17 cellular contexts compared by ENCODE assay signal in the genomic region with DNA sequence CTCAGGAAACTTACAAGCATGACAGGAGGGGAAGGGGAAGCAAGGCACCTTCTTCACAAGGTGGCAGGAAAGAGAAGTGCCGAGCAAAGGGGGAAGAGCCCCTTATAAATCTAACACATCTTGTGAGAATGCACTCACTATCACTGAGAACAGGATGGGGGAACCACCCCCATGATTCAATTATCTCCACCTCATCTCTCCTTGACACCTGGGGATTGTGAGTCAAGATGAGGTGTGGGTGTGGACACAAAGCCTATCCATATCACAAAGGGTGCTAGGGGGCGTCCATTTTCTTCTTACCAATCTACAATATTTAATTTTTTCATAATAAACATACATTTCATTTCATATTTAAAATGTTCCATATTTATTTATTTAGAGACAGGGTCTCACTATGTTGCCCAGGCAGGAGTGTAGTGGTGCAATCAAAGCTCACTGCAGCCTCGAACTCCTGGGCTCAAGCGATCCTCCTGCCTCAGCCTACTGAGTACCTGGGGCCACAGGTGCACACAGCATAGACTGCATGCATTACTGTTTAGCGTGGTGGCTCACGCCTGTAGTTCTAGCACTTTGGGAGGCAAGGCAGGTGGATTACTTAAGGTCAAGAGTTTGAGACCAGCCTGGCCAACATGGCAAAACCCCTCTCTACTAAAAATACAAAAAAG. TPM values are rescaled to one million over a fixed set of nuclear protein-coding genes. Genes with fewer than 3 reads are reported as not detected.
DNase-seq lines count a peak whose midpoint lies in the region; ATAC-seq and TF ChIP-seq lines count a peak whose summit lies in the region.
"Had no signal": no experiment of that assay in that cellular context is flagged by ENCODE, and none has a peak within 500 bp of the region (broad histone marks: within the 10 kb centered on the region; RNA-seq: fewer than 3 reads in every experiment).

No MANE protein-coding gene starts in this region.

- peak; percentile 20 for DNase-seq in MCF 10A (ENCODE audit: unreplicated experiment)
- no peak for DNase-seq in breast epithelium (ENCODE audit: low spot score in 2 of 2)
- no peak for DNase-seq in PC-9
- no peak for DNase-seq in endodermal cell
- peak; percentile 41 for DNase-seq in stimulated activated CD8-positive, alpha-beta memory T cell treated with anti-CD3 and anti-CD28 coated beads, Interleukin-4, amount 100 ng/mL, for 48 hours
- DNase-seq in coronary artery (ENCODE audit: low spot score): no peak
- DNase-seq in H7: no peak
- DNase-seq: body of pancreas; effector memory CD4-positive, alpha-beta T cell; left ventricle myocardium inferior; MG63; NCI-H2029 treated with DMSO at 0.1 percent for 48 hours; NCI-H526; Peyer's patch had no signal

- no peaks in the 10 kb centered on the region for H3K9me3 ChIP-seq in breast epithelium
- H3K9me3 ChIP-seq in PC-9 (ENCODE audit: insufficient read depth, low read depth): no peaks in the 10 kb centered on the region
- no peaks in the 10 kb centered on the region for H3K9me3 ChIP-seq in endodermal cell (ENCODE audit: control insufficient read depth, low read length)
- H3K9me3 ChIP-seq in gastroesophageal sphincter: no peaks in the 10 kb centered on the region
- H3K9me3 ChIP-seq: body of pancreas, left ventricle myocardium inferior, MG63, Peyer's patch, right atrium auricular region, vagina had no signal

- H3K27me3 ChIP-seq in breast epithelium (no peaks in the 10 kb centered on the region), PC-9 (ENCODE audit: insufficient read depth, low read depth) (no peaks in the 10 kb centered on the region), endodermal cell (ENCODE audit: control insufficient read depth, insufficient read depth, low read length, poor library complexity, severe bottlenecking) (no peaks in the 10 kb centered on the region), gastroesophageal sphincter (no peaks in the 10 kb centered on the region), H7 (ENCODE audit: control insufficient read depth, insufficient read depth, low read length) (no peaks in the 10 kb centered on the region)
- H3K27me3 ChIP-seq: body of pancreas, MG63, Peyer's patch, right atrium auricular region, vagina had no signal

- no peak for TF ChIP-seq EP300 in gastroesophageal sphincter (IDR thresholded peaks at IDR 0.05)

- TF ChIP-seq POLR2A in breast epithelium (IDR thresholded peaks at IDR 0.05) (no peak), gastroesophageal sphincter (IDR thresholded peaks at IDR 0.05) (no peak)

- no peaks in the 10 kb centered on the region for H3K36me3 ChIP-seq in breast epithelium
- no peaks in the 10 kb centered on the region for H3K36me3 ChIP-seq in PC-9 (ENCODE audit: low read depth)
- H3K36me3 ChIP-seq in endodermal cell (ENCODE audit: control insufficient read depth, insufficient read depth, low read length): peaks cover 74% of the 10 kb centered on the region
- peaks cover 0 to 96% of the 10 kb centered on the region in 2 donors for H3K36me3 ChIP-seq in gastroesophageal sphincter
- peaks cover 23% of the 10 kb centered on the region for H3K36me3 ChIP-seq in H7 (replicated peaks; ENCODE audit: control insufficient read depth, insufficient read depth, low read length)

- H3K36me3 Mint-ChIP-seq in MCF 10A (ENCODE audit: insufficient read depth, unreplicated experiment) (peaks cover 33% of the 10 kb centered on the region), endodermal cell (ENCODE audit: low read depth) (peaks cover 77% of the 10 kb centered on the region)

- no peaks in the 10 kb centered on the region for H3K9me2 ChIP-seq in PC-9 (ENCODE audit: insufficient read depth)

- BruUV-seq in MCF 10A (replicated peaks; lab: Mats Ljungman, UMichigan): no TSS peak
- BruUV-seq in PC-9 (replicated peaks; lab: Mats Ljungman, UMichigan): no TSS peak

- peaks cover 22% of the 10 kb centered on the region; the same call in 1 of the 2 replicates for H3K79me2 ChIP-seq in PC-9 (ENCODE audit: low read depth)

- H3K27ac Mint-ChIP-seq in MCF 10A (ENCODE audit: low read depth, unreplicated experiment): peak overlapping the region; percentile 71
- H3K27ac Mint-ChIP-seq in endodermal cell: peak overlapping the region; percentile 82

- H3K4me3 Mint-ChIP-seq in MCF 10A (ENCODE audit: unreplicated experiment): no peak overlapping the region
- H3K4me3 Mint-ChIP-seq in endodermal cell: no peak overlapping the region

- whole genome bisulfite sequencing in endodermal cell (ENCODE audit: insufficient coverage in 1 of 2, insufficient read length in 1 of 2), 2 experiments: 96 to 100% methylated on average over 4 to 5 of the region's 6 CpGs
- 84 to 100% methylated on average over 4 to 6 of the region's 6 CpGs for WGBS in gastroesophageal sphincter (ENCODE audit: low coverage in 1 of 2), 2 donors

- POLR2A ChIA-PET in MCF 10A (lab: Yijun Ruan, JAX): interaction anchor here (1.5 to 3.3 kb wide), 4 partner anchors 12 to 67 kb away, joined by 4 to 41 read pairs (median 9); a partner anchor contains a TSS
- POLR2A ChIA-PET in PC-9 (lab: Charles Lee; ENCODE audit: unreplicated experiment): interaction anchor here (0.6 to 0.7 kb wide), 2 partner anchors 62 to 564 kb away, joined by 3 read pairs; no protein-coding TSS in a partner anchor

- H3K27ac ChIP-seq in breast epithelium (no peak overlapping the region), PC-9 (peak overlapping the region; percentile 64), endodermal cell (ENCODE audit: low read depth, low read length) (no peak overlapping the region), coronary artery (no peak overlapping the region), gastroesophageal sphincter (no peak overlapping the region)
- H3K27ac ChIP-seq: body of pancreas, left ventricle myocardium inferior, Peyer's patch, vagina had no signal

- peaks cover 30% of the 10 kb centered on the region for H3F3A ChIP-seq in PC-9 (ENCODE audit: insufficient read depth, low read depth)

- 0 out of 2 replicates have a peak overlapping the region, but pooled peaks have one; percentile 68 for H3K4me2 ChIP-seq in PC-9

- no peaks in the 10 kb centered on the region for H3K4me1 ChIP-seq in breast epithelium
- H3K4me1 ChIP-seq in PC-9 (replicated peaks; ENCODE audit: insufficient read depth): peaks cover 33% of the 10 kb centered on the region
- no peaks in the 10 kb centered on the region for H3K4me1 ChIP-seq in endodermal cell (ENCODE audit: control insufficient read depth, insufficient read depth, low read length)
- peaks cover 0 to 16% (median 5%) of the 10 kb centered on the region in 3 donors for H3K4me1 ChIP-seq in gastroesophageal sphincter
- H3K4me1 ChIP-seq: Peyer's patch had no signal

- no peaks in the 10 kb centered on the region for H3K9me3 Mint-ChIP-seq in MCF 10A (ENCODE audit: unreplicated experiment)
- no peaks in the 10 kb centered on the region for H3K9me3 Mint-ChIP-seq in endodermal cell

- H2AFZ ChIP-seq in PC-9: no peak overlapping the region

- intact Hi-C loops in MCF 10A (cut with micrococcal nuclease): no loop called here
- intact Hi-C loops in breast epithelium (cut with DNase I; ENCODE audit: low total_unique reads): no loop called here
- intact Hi-C loops in PC-9 (cut with micrococcal nuclease; ENCODE audit: unreplicated experiment): no loop called here

- CTCF ChIA-PET in MCF 10A (lab: Yijun Ruan, JAX) (interaction anchor here (0.6 to 4.8 kb wide), 5 partner anchors 22 to 206 kb away, joined by 3 to 29 read pairs (median 5); no protein-coding TSS in a partner anchor), PC-9 (lab: Charles Lee) (no interaction called here)

- H4K20me1 ChIP-seq in PC-9 (ENCODE audit: insufficient read depth): peaks cover 14% of the 10 kb centered on the region

- H3K4me3 ChIP-seq in breast epithelium (no peak overlapping the region), PC-9 (no peak overlapping the region), endodermal cell (ENCODE audit: low read length) (no peak overlapping the region), coronary artery (no peak overlapping the region), gastroesophageal sphincter (no peak overlapping the region), H7 (ENCODE audit: insufficient read depth, low read depth, low read length) (no peak overlapping the region)
- H3K4me3 ChIP-seq: body of pancreas, left ventricle myocardium inferior, MG63, Peyer's patch, right atrium auricular region, vagina had no signal

- H3K27me3 Mint-ChIP-seq in MCF 10A (ENCODE audit: insufficient read depth, unreplicated experiment): no peaks in the 10 kb centered on the region
- no peaks in the 10 kb centered on the region for H3K27me3 Mint-ChIP-seq in endodermal cell (ENCODE audit: insufficient read depth)

- ATAC-seq in gastroesophageal sphincter: no peak
- ATAC-seq: body of pancreas had no signal

- H3K9ac ChIP-seq in endodermal cell (ENCODE audit: extremely low read depth, low read length, poor library complexity, severe bottlenecking): no peak overlapping the region

- H3K4me1 Mint-ChIP-seq in MCF 10A (ENCODE audit: insufficient read depth, unreplicated experiment) (peaks cover 44% of the 10 kb centered on the region), endodermal cell (peaks cover 14% of the 10 kb centered on the region)

- TF ChIP-seq CTCF in MCF 10A (IDR thresholded peaks at IDR 0.05; ENCODE audit: unreplicated experiment): no peak
- no peak for TF ChIP-seq CTCF in breast epithelium (IDR thresholded peaks at IDR 0.05)
- TF ChIP-seq CTCF in PC-9 (conservative IDR thresholded peaks at IDR 0.05): no peak
- no peak for TF ChIP-seq CTCF in endodermal cell (conservative IDR thresholded peaks at IDR 0.05)
- no peak for TF ChIP-seq CTCF in coronary artery (IDR thresholded peaks at IDR 0.05)
- no peak for TF ChIP-seq CTCF in gastroesophageal sphincter (IDR thresholded peaks at IDR 0.05)

RNA-seq across cellular contexts. Expression of a gene that starts 26.5 kb away (rescaled TPM):
- total RNA-seq in MCF 10A (2022) (23.4 and 32.5 TPM in 2 replicates), breast epithelium (10 to 100 TPM; 13.0 to 23.1 (median 20.6) TPM), PC-9 (2021) (34.0 and 43.8 TPM in 2 replicates), endodermal cell (10 to 100 TPM; 34.5 to 39.5 TPM), gastroesophageal sphincter (10 to 100 TPM; 14.6 to 32.1 (median 20.7) TPM)
- 25.9 TPM for polyA plus RNA-seq in endodermal cell (2013, experiment 1 of 2)
- polyA plus RNA-seq in endodermal cell (2013, experiment 2 of 2): 24.1 TPM
- 40.4 and 46.6 TPM in 2 replicates for total RNA-seq in H7 (2014; rRNA removed; shearing (Covaris generic))

RNA-seq across cellular contexts. Expression of a gene that starts 50.5 kb away (rescaled TPM):
- total RNA-seq in MCF 10A (2022): 0.37 TPM in 1 of 2 replicates, not detected in the other
- total RNA-seq in breast epithelium: 1 to 10 TPM in 2 of 3 donors, under 1 TPM in 1; 0.48 to 3.2 (median 1.6) TPM
- 4.3 and 11.5 TPM in 2 replicates for total RNA-seq in PC-9 (2021)
- 1 to 10 TPM; 1.0 to 1.8 TPM for total RNA-seq in endodermal cell
- 0.50 TPM for polyA plus RNA-seq in endodermal cell (2013, experiment 1 of 2)
- 0.46 TPM for polyA plus RNA-seq in endodermal cell (2013, experiment 2 of 2)
- 1 to 10 TPM in 2 of 4 donors, under 1 TPM in 2; 0.49 to 2.1 (median 1.0) TPM for total RNA-seq in gastroesophageal sphincter
- total RNA-seq in H7 (2014; rRNA removed; shearing (Covaris generic)): 0.33 TPM in 1 of 2 replicates, not detected in the other

RNA-seq across cellular contexts. Expression of a gene that starts 58.2 kb away (rescaled TPM):
- total RNA-seq in MCF 10A (2022) (83.9 and 95.1 TPM in 2 replicates), breast epithelium (10 to 100 TPM; 56.0 to 69.0 (median 57.8) TPM), PC-9 (2021) (154 and 208 TPM in 2 replicates), endodermal cell (100 to 1,000 TPM; 113 to 118 TPM), gastroesophageal sphincter (10 to 100 TPM; 49.5 to 83.8 (median 58.0) TPM)
- polyA plus RNA-seq in endodermal cell (2013, experiment 1 of 2): 54.9 TPM
- polyA plus RNA-seq in endodermal cell (2013, experiment 2 of 2): 52.0 TPM
- total RNA-seq in H7 (2014; rRNA removed; shearing (Covaris generic)): 64.5 and 77.1 TPM in 2 replicates

RNA-seq across cellular contexts. Expression of a gene that starts 58.3 kb away (rescaled TPM):
- total RNA-seq in MCF 10A (2022) (1.8 and 2.1 TPM in 2 replicates), breast epithelium (1 to 10 TPM in 2 of 3 donors, under 1 TPM in 1; 0.80 to 3.5 (median 2.6) TPM), PC-9 (2021) (8.6 and 15.0 TPM in 2 replicates), endodermal cell (1 to 10 TPM; 1.3 to 1.8 TPM), gastroesophageal sphincter (under 1 TPM in 3 of 4 donors, not detected in 1; 0.27 to 0.89 (median 0.30) TPM)
- 1.8 TPM for polyA plus RNA-seq in endodermal cell (2013, experiment 1 of 2)
- polyA plus RNA-seq in endodermal cell (2013, experiment 2 of 2): 1.5 TPM
- total RNA-seq in H7 (2014; rRNA removed; shearing (Covaris generic)): 0.48 and 0.76 TPM in 2 replicates
- total RNA-seq: Peyer's patch, right atrium auricular region, vagina had no signal

Comparison
In these comparisons a context has a peak if more than half of its experiments do, and no peak if none do; other contexts are left out.
1. DNase-seq: peak in MCF 10A (single experiment) and stimulated activated CD8-positive, alpha-beta memory T cell treated with anti-CD3 and anti-CD28 coated beads, Interleukin-4, amount 100 ng/mL, for 48 hours (single experiment); none in breast epithelium (0 of 2), PC-9 (0 of 2), endodermal cell (single experiment), coronary artery (single experiment) and H7 (single experiment).